ENCODE assay signal across 1 cellular context in the genomic region with DNA sequence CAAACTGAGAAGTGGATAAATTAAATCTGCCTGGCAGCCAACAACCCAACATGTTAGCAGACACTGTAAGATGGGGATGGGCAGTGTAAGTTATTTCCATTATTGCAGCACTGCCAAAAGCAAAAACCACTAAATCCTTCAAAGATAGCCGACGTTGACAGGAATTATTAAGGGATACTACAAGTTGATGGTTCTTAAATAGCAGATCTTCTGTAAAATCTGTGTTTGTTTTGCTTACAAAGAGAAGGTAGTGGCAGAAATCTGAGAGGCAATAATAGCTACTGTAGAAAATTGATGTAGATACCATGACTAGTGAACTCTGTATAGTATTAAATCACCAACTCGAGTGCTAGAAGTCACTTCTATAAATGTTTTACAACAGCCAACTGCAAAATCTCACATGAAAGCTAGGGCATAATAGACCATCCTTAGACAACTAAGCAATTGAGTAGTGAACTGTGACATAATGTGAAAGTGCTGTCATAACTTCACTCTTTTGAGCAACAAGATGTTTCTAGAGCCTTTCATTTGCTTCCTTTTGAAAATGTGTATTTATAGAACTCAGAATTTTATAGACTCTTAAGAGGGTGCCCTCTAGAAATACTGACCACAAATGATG.
TF ChIP-seq lines count a peak whose summit lies in the region.

No MANE protein-coding gene starts in this region.

TF ChIP-seq in HEK293, 187 proteins besides CTCF, POLR2A, EP300 and RAD21 (continued from another document):
- TF ChIP-seq, protein P1, sequence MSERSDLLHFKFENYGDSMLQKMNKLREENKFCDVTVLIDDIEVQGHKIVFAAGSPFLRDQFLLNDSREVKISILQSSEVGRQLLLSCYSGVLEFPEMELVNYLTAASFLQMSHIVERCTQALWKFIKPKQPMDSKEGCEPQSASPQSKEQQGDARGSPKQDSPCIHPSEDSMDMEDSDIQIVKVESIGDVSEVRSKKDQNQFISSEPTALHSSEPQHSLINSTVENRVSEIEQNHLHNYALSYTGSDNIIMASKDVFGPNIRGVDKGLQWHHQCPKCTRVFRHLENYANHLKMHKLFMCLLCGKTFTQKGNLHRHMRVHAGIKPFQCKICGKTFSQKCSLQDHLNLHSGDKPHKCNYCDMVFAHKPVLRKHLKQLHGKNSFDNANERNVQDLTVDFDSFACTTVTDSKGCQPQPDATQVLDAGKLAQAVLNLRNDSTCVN (tag by site-specific recombination; optimal IDR thresholded peaks at IDR 0.05), result no peak
- no peak for TF ChIP-seq ZNF211 (tag by site-specific recombination; IDR thresholded peaks at IDR 0.05; ENCODE audit: low read depth)
- no peak for TF ChIP-seq GLI2 (tag by site-specific recombination; IDR thresholded peaks at IDR 0.05; ENCODE audit: borderline replicate concordance, low read depth)
- no peak for TF ChIP-seq ZNF426 (tag by site-specific recombination; IDR thresholded peaks at IDR 0.05)
- 0 out of 2 replicates have a peak, but pooled peaks have one; percentile 50 for TF ChIP-seq ZNF561 (tag by site-specific recombination; IDR thresholded peaks at IDR 0.05; ENCODE audit: borderline replicate concordance)
- no peak for TF ChIP-seq ZNF585B (tag by site-specific recombination; IDR thresholded peaks at IDR 0.05)
- TF ChIP-seq ZBTB17 (tag by site-specific recombination; IDR thresholded peaks at IDR 0.05), result no peak
